In the genomic region with DNA sequence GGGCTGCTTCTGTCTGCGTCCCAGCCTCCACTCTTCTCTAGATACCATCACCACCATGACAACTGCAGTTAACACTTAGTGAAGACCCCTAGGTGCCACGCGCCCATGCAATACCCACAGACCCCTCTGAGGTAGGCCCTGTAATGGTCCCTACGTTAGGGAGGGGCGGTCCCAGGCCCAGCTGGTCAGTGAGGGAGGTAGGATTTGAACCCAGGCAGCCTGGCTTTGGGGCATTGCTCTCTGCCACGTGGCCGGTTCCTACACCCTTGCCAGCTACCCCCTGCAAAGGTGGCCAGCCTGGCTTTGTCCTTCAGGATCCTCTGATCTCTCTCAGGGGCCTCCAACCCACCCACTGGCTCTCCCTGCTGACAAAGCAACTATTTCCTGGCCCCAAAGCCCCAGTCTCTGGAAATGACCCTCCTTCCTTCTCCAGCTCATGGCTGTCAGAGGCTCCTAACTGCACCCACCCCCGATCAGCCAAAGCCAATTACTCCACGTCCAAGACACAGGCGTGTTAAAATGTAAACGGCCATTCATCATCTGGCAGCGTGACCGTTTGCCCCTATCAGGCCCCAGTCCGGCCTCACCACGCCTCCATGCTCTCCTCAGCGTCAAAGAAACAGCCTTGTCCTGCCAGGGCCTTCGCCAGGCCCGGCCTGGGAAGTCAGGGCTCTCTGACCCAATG, we compare ENCODE assay signal across 1 cellular context.
A peak's percentile ranks its signal among the peaks of the same experiment; 100 is the strongest.
TF ChIP-seq lines count a peak whose summit lies in the region.

No MANE protein-coding gene starts in this region.

TF ChIP-seq in K562, 482 proteins besides CTCF, POLR2A, EP300 and RAD21 (continues in another document):
- TF ChIP-seq MAFG (tag; conservative IDR thresholded peaks at IDR 0.05) (no peak), SRSF7 (optimal IDR thresholded peaks at IDR 0.05; ENCODE audit: low read depth, low read length) (no peak), BMI1 (IDR thresholded peaks at IDR 0.05; ENCODE audit: low read length) (no peak), RBBP5 (IDR thresholded peaks at IDR 0.05; ENCODE audit: borderline replicate concordance, insufficient read depth, low read length, poor library complexity, severe bottlenecking) (peak; percentile 62), CBX3 (IDR thresholded peaks at IDR 0.05; ENCODE audit: borderline replicate concordance in 1 of 2, low read length in 2 of 2) (peak in 1 of 2 experiments; percentile 37; a peak in 1 of 3 replicates), L3MBTL2 (IDR thresholded peaks at IDR 0.05) (peak; percentile 89), OTX1 (CRISPR knock-in tag; IDR thresholded peaks at IDR 0.05) (no peak), TRIM24 (IDR thresholded peaks at IDR 0.05) (0 out of 4 replicates have a peak, but pooled peaks of 1 of the 2 experiments have one; percentile 14), JUND (IDR thresholded peaks at IDR 0.05; ENCODE audit: borderline replicate concordance, low read depth, low read length) (peak; percentile 33; the same call in 1 of the 2 replicates), JUND (tag; IDR thresholded peaks at IDR 0.05; ENCODE audit: borderline replicate concordance, low read depth, low read length) (no peak; the same call in 2 of the 3 replicates), BHLHE40 (IDR thresholded peaks at IDR 0.05; ENCODE audit: low read length) (peak; percentile 63), ZFX (CRISPR knock-in tag; IDR thresholded peaks at IDR 0.05) (0 out of 2 replicates have a peak, but pooled peaks have one; percentile 19), ZNF133 (CRISPR knock-in tag; IDR thresholded peaks at IDR 0.05) (0 out of 2 replicates have a peak, but pooled peaks have one; percentile 11), SRSF3 (IDR thresholded peaks at IDR 0.05; ENCODE audit: insufficient read depth, low read length) (no peak), MTA3 (IDR thresholded peaks at IDR 0.05; ENCODE audit: borderline replicate concordance) (peak; percentile 61; the same call in 1 of the 2 replicates), CHCHD3 (CRISPR knock-in tag; IDR thresholded peaks at IDR 0.05) (no peak), MEIS2 (IDR thresholded peaks at IDR 0.05; ENCODE audit: partially characterized antibody) (peak; percentile 97), CREB3 (tag; conservative IDR thresholded peaks at IDR 0.05; ENCODE audit: low read depth) (0 out of 2 replicates have a peak, but pooled peaks have one; percentile 20), NFYB (IDR thresholded peaks at IDR 0.05; ENCODE audit: extremely low read depth, insufficient read length) (peak; percentile 8), NCOA2 (IDR thresholded peaks at IDR 0.05; ENCODE audit: partially characterized antibody in 2 of 2) (no peak), TEAD1 (CRISPR knock-in tag; IDR thresholded peaks at IDR 0.05) (no peak), NEUROD1 (IDR thresholded peaks at IDR 0.05; ENCODE audit: borderline replicate concordance, low read depth, low read length, partially characterized antibody) (no peak), POLR2G (IDR thresholded peaks at IDR 0.05; ENCODE audit: low read depth, low read length) (peak; percentile 46; the same call in 1 of the 2 replicates), FOXK2 (conservative IDR thresholded peaks at IDR 0.05 in 1 of 2, IDR thresholded peaks at IDR 0.05 in 1 of 2; ENCODE audit: low read depth in 2 of 2) (peak; percentile 62 to 67; a peak in 3 of 4 replicates), RAD51 (IDR thresholded peaks at IDR 0.05; ENCODE audit: borderline replicate concordance, low read depth) (peak; percentile 40; the same call in 1 of the 2 replicates), PBX2 (CRISPR knock-in tag; IDR thresholded peaks at IDR 0.05; ENCODE audit: low read depth) (peak; percentile 50; the same call in 1 of the 2 replicates), PBX2 (tag; conservative IDR thresholded peaks at IDR 0.05; ENCODE audit: low read depth) (peak; percentile 97), ZNF146 (CRISPR knock-in tag; IDR thresholded peaks at IDR 0.05; ENCODE audit: unreplicated experiment) (no peak), RNF2 (IDR thresholded peaks at IDR 0.05) (peak; percentile 51; the same call in 1 of the 2 replicates), POLR2AphosphoS2 (IDR thresholded peaks at IDR 0.05; ENCODE audit: low read length) (no peak)
- TF ChIP-seq, protein P1, sequence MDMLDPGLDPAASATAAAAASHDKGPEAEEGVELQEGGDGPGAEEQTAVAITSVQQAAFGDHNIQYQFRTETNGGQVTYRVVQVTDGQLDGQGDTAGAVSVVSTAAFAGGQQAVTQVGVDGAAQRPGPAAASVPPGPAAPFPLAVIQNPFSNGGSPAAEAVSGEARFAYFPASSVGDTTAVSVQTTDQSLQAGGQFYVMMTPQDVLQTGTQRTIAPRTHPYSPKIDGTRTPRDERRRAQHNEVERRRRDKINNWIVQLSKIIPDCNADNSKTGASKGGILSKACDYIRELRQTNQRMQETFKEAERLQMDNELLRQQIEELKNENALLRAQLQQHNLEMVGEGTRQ (CRISPR knock-in tag; IDR thresholded peaks at IDR 0.05) = peak; percentile 64
- TF ChIP-seq, protein P2, sequence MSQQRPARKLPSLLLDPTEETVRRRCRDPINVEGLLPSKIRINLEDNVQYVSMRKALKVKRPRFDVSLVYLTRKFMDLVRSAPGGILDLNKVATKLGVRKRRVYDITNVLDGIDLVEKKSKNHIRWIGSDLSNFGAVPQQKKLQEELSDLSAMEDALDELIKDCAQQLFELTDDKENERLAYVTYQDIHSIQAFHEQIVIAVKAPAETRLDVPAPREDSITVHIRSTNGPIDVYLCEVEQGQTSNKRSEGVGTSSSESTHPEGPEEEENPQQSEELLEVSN (IDR thresholded peaks at IDR 0.05; ENCODE audit: borderline replicate concordance in 1 of 2, extremely low read depth in 1 of 2, insufficient read depth in 1 of 2, insufficient read length in 1 of 2, low read depth in 1 of 2, low read length in 1 of 2, poor library complexity in 1 of 2, severe bottlenecking in 1 of 2) = peak; percentile 23 to 62
- TF ChIP-seq, protein P3, sequence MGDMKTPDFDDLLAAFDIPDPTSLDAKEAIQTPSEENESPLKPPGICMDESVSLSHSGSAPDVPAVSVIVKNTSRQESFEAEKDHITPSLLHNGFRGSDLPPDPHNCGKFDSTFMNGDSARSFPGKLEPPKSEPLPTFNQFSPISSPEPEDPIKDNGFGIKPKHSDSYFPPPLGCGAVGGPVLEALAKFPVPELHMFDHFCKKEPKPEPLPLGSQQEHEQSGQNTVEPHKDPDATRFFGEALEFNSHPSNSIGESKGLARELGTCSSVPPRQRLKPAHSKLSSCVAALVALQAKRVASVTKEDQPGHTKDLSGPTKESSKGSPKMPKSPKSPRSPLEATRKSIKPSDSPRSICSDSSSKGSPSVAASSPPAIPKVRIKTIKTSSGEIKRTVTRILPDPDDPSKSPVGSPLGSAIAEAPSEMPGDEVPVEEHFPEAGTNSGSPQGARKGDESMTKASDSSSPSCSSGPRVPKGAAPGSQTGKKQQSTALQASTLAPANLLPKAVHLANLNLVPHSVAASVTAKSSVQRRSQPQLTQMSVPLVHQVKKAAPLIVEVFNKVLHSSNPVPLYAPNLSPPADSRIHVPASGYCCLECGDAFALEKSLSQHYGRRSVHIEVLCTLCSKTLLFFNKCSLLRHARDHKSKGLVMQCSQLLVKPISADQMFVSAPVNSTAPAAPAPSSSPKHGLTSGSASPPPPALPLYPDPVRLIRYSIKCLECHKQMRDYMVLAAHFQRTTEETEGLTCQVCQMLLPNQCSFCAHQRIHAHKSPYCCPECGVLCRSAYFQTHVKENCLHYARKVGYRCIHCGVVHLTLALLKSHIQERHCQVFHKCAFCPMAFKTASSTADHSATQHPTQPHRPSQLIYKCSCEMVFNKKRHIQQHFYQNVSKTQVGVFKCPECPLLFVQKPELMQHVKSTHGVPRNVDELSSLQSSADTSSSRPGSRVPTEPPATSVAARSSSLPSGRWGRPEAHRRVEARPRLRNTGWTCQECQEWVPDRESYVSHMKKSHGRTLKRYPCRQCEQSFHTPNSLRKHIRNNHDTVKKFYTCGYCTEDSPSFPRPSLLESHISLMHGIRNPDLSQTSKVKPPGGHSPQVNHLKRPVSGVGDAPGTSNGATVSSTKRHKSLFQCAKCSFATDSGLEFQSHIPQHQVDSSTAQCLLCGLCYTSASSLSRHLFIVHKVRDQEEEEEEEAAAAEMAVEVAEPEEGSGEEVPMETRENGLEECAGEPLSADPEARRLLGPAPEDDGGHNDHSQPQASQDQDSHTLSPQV (IDR thresholded peaks at IDR 0.05) = peak; percentile 82
- TF ChIP-seq, protein P4, sequence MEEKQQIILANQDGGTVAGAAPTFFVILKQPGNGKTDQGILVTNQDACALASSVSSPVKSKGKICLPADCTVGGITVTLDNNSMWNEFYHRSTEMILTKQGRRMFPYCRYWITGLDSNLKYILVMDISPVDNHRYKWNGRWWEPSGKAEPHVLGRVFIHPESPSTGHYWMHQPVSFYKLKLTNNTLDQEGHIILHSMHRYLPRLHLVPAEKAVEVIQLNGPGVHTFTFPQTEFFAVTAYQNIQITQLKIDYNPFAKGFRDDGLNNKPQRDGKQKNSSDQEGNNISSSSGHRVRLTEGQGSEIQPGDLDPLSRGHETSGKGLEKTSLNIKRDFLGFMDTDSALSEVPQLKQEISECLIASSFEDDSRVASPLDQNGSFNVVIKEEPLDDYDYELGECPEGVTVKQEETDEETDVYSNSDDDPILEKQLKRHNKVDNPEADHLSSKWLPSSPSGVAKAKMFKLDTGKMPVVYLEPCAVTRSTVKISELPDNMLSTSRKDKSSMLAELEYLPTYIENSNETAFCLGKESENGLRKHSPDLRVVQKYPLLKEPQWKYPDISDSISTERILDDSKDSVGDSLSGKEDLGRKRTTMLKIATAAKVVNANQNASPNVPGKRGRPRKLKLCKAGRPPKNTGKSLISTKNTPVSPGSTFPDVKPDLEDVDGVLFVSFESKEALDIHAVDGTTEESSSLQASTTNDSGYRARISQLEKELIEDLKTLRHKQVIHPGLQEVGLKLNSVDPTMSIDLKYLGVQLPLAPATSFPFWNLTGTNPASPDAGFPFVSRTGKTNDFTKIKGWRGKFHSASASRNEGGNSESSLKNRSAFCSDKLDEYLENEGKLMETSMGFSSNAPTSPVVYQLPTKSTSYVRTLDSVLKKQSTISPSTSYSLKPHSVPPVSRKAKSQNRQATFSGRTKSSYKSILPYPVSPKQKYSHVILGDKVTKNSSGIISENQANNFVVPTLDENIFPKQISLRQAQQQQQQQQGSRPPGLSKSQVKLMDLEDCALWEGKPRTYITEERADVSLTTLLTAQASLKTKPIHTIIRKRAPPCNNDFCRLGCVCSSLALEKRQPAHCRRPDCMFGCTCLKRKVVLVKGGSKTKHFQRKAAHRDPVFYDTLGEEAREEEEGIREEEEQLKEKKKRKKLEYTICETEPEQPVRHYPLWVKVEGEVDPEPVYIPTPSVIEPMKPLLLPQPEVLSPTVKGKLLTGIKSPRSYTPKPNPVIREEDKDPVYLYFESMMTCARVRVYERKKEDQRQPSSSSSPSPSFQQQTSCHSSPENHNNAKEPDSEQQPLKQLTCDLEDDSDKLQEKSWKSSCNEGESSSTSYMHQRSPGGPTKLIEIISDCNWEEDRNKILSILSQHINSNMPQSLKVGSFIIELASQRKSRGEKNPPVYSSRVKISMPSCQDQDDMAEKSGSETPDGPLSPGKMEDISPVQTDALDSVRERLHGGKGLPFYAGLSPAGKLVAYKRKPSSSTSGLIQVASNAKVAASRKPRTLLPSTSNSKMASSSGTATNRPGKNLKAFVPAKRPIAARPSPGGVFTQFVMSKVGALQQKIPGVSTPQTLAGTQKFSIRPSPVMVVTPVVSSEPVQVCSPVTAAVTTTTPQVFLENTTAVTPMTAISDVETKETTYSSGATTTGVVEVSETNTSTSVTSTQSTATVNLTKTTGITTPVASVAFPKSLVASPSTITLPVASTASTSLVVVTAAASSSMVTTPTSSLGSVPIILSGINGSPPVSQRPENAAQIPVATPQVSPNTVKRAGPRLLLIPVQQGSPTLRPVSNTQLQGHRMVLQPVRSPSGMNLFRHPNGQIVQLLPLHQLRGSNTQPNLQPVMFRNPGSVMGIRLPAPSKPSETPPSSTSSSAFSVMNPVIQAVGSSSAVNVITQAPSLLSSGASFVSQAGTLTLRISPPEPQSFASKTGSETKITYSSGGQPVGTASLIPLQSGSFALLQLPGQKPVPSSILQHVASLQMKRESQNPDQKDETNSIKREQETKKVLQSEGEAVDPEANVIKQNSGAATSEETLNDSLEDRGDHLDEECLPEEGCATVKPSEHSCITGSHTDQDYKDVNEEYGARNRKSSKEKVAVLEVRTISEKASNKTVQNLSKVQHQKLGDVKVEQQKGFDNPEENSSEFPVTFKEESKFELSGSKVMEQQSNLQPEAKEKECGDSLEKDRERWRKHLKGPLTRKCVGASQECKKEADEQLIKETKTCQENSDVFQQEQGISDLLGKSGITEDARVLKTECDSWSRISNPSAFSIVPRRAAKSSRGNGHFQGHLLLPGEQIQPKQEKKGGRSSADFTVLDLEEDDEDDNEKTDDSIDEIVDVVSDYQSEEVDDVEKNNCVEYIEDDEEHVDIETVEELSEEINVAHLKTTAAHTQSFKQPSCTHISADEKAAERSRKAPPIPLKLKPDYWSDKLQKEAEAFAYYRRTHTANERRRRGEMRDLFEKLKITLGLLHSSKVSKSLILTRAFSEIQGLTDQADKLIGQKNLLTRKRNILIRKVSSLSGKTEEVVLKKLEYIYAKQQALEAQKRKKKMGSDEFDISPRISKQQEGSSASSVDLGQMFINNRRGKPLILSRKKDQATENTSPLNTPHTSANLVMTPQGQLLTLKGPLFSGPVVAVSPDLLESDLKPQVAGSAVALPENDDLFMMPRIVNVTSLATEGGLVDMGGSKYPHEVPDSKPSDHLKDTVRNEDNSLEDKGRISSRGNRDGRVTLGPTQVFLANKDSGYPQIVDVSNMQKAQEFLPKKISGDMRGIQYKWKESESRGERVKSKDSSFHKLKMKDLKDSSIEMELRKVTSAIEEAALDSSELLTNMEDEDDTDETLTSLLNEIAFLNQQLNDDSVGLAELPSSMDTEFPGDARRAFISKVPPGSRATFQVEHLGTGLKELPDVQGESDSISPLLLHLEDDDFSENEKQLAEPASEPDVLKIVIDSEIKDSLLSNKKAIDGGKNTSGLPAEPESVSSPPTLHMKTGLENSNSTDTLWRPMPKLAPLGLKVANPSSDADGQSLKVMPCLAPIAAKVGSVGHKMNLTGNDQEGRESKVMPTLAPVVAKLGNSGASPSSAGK (IDR thresholded peaks at IDR 0.05) = peak; percentile 71
